In genomic region chr5:136133416-136134383, GRCh38 we compare ENCODE assay signal across 7 cellular contexts. TPM values are rescaled to one million over a fixed set of nuclear protein-coding genes. Genes with fewer than 3 reads are reported as not detected.
DNase-seq lines count a peak whose midpoint lies in the region; ATAC-seq and TF ChIP-seq lines count a peak whose summit lies in the region.

No MANE protein-coding gene starts in this region.

- peak; percentile 17 for ATAC-seq in GM21723 (IDR thresholded peaks at IDR 0.05; ENCODE audit: unreplicated experiment)

- no peaks in the 10 kb centered on the region for H3K27me3 ChIP-seq in vagina

- peak overlapping the region; percentile 87 for H3K27ac Mint-ChIP-seq in activated T-cell treated with anti-CD3 and anti-CD28 coated beads, Interleukin-2, amount 50 U/mL, for 24 hours

- peak overlapping the region; percentile 71 to 73 for H3K4me3 ChIP-seq in vagina

- intact Hi-C loops in vagina (cut with DNase I) = no loop called here

- DNase-seq in ELF-1 (ENCODE audit: low read depth, low spot score) (peak; percentile 80), NCI-H146 (lab: John Stamatoyannopoulos, UW) (peak; percentile 56), fibroblast of peridontal ligament (ENCODE audit: extremely low read depth) (peak; percentile 73), myocyte (ENCODE audit: low read depth) (peak; percentile 69), vagina (ENCODE audit: extremely low spot score in 2 of 2) (no peak)
- DNase-seq in activated T-cell treated with anti-CD3 and anti-CD28 coated beads, Interleukin-2, amount 50 U/mL, for 24 hours = peak; percentile 39

- no peak for TF ChIP-seq CTCF in vagina (IDR thresholded peaks at IDR 0.05)

- TF ChIP-seq POLR2A in vagina (IDR thresholded peaks at IDR 0.05) = no peak

- peaks cover 32% of the 10 kb centered on the region for H3K27me3 Mint-ChIP-seq in activated T-cell treated with anti-CD3 and anti-CD28 coated beads, Interleukin-2, amount 50 U/mL, for 24 hours

- peak overlapping the region; percentile 86 for H3K4me3 Mint-ChIP-seq in activated T-cell treated with anti-CD3 and anti-CD28 coated beads, Interleukin-2, amount 50 U/mL, for 24 hours

- H3K36me3 Mint-ChIP-seq in activated T-cell treated with anti-CD3 and anti-CD28 coated beads, Interleukin-2, amount 50 U/mL, for 24 hours (ENCODE audit: low read depth) = no peaks in the 10 kb centered on the region

- peak overlapping the region; percentile 97 for H3K27ac ChIP-seq in vagina

- no peaks in the 10 kb centered on the region for H3K9me3 Mint-ChIP-seq in activated T-cell treated with anti-CD3 and anti-CD28 coated beads, Interleukin-2, amount 50 U/mL, for 24 hours

- H3K9me3 ChIP-seq in vagina = no peaks in the 10 kb centered on the region

- no peaks in the 10 kb centered on the region for H3K36me3 ChIP-seq in vagina

- peaks cover 40% of the 10 kb centered on the region for H3K4me1 Mint-ChIP-seq in activated T-cell treated with anti-CD3 and anti-CD28 coated beads, Interleukin-2, amount 50 U/mL, for 24 hours (ENCODE audit: low read depth)

- H3K4me1 ChIP-seq in vagina = peaks cover 56% of the 10 kb centered on the region

RNA-seq across cellular contexts. Expression of gene SMAD5, which starts 1.1 kb away (rescaled TPM):
- total RNA-seq in myocyte (54.3 and 54.4 TPM in 2 replicates), vagina (40.0 TPM)
- polyA plus RNA-seq in myocyte (2012) = 15.5 TPM

RNA-seq across cellular contexts. Expression of gene SMIM32, which starts 59.3 kb away (rescaled TPM):
- total RNA-seq in myocyte = not detected in 2 replicates
- 0.09 TPM for polyA plus RNA-seq in myocyte (2012)
- total RNA-seq in vagina = not detected

Comparison
In these comparisons a context has a peak if more than half of its experiments do, and no peak if none do; other contexts are left out.
1. DNase-seq: peak in ELF-1 (single experiment), NCI-H146 (single experiment), activated T-cell treated with anti-CD3 and anti-CD28 coated beads, Interleukin-2, amount 50 U/mL, for 24 hours (single experiment), fibroblast of peridontal ligament (single experiment) and myocyte (single experiment); none in vagina (0 of 2).